In the genomic region with DNA sequence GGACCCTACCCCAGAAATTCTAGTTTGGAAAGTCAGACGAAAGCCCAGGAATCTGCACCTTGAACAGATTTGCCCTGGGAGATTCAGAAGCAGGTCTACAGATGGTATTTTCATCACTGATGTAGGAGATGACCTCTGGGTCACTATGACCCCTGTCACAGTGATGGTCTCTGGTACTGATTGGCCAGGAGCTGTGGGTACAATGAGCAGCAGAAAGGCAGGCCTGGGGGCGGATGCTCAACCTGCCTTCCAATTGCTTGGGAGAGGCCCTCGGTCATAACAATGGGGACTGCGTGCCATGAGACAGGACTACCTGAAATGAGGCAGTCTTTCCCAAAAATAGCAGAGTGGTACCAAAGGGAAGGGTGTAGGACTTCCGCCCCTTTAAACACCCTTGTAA, we compare ENCODE assay signal across 21 cellular contexts.
DNase-seq lines count a peak whose midpoint lies in the region; ATAC-seq and TF ChIP-seq lines count a peak whose summit lies in the region.
"Had no signal": no experiment of that assay in that cellular context is flagged by ENCODE, and none has a peak within 500 bp of the region (broad histone marks: within the 10 kb centered on the region; RNA-seq: fewer than 3 reads in every experiment).

No MANE protein-coding gene starts in this region.

- peak overlapping the region; percentile 68; the same call in 1 of the 2 replicates for H3K14ac ChIP-seq in H9 (ENCODE audit: insufficient read depth, low read length)

- H2AFZ ChIP-seq in H9 (ENCODE audit: low read length) = no peak overlapping the region

- no peaks in the 10 kb centered on the region for H3K27me3 ChIP-seq in H9 (ENCODE audit: insufficient read depth, low read length)
- H3K27me3 ChIP-seq: BLaER1 treated with 17β-estradiol and CSF1 and Interleukin-3, amounts not matched to agents 10 nM and 100 nM had no signal

- H3K27ac Mint-ChIP-seq in H9 = peak overlapping the region in 1 of 3 experiments; percentile 80; a peak in 1 of 7 replicates
- H3K27ac Mint-ChIP-seq in WTC11 = no peak overlapping the region
- H3K27ac Mint-ChIP-seq in glutamatergic neuron (ENCODE audit: unreplicated experiment) = peak overlapping the region; percentile 78
- H3K27ac Mint-ChIP-seq: B cell; CD4-positive, alpha-beta T cell; CD8-positive, alpha-beta T cell had no signal

- no peak overlapping the region for H2BK20ac ChIP-seq in H9 (ENCODE audit: low read depth, low read length, poor library complexity, severe bottlenecking)

- H4K8ac ChIP-seq in H9 (replicated peaks; ENCODE audit: insufficient read length, low read depth, low read length) = no peak overlapping the region

- H3K9ac ChIP-seq in H9 (ENCODE audit: extremely low read depth, insufficient read length, low read length) = no peak overlapping the region
- H3K9ac ChIP-seq: BLaER1 treated with 17β-estradiol and CSF1 and Interleukin-3, amounts not matched to agents 10 nM and 100 nM had no signal

- H3K79me1 ChIP-seq in H9 (ENCODE audit: insufficient read depth, low read depth, low read length, poor library complexity, severe bottlenecking) = no peaks in the 10 kb centered on the region

- H3K27me3 Mint-ChIP-seq in H9 (ENCODE audit: low read depth) (peaks cover 7% of the 10 kb centered on the region), WTC11 (ENCODE audit: low read depth) (no peaks in the 10 kb centered on the region; the same call in 1 of the 2 replicates), glutamatergic neuron (ENCODE audit: unreplicated experiment) (peaks cover 8% of the 10 kb centered on the region)

- no peak overlapping the region for H4K91ac ChIP-seq in H9 (ENCODE audit: insufficient read length, low read depth, low read length)

- POLR2A ChIA-PET in WTC11 (lab: Charles Lee) = no interaction called here

- no peak overlapping the region for H2AK5ac ChIP-seq in H9 (ENCODE audit: insufficient read length, low read length)

- ATAC-seq in WTC11 = peak; percentile 13; the same call in 1 of the 2 replicates
- no peak for ATAC-seq in GM19023 (IDR thresholded peaks at IDR 0.05; ENCODE audit: unreplicated experiment)
- no peak for ATAC-seq in SK-N-SH treated with all-trans-retinoic acid at 6 μM for 48 hours
- ATAC-seq: A549; CD8-positive, alpha-beta T cell; GM12878 had no signal

- CTCF ChIA-PET in WTC11 (lab: Charles Lee) = interaction anchor here (0.5 kb wide), 1 partner anchor 949 kb away, joined by 4 read pairs; no protein-coding TSS in a partner anchor

- H3K79me2 ChIP-seq in H9 (ENCODE audit: insufficient read depth, low read length) = no peaks in the 10 kb centered on the region

- TF ChIP-seq CTCF in H9 (conservative IDR thresholded peaks at IDR 0.05) (no peak), WTC11 (IDR thresholded peaks at IDR 0.05) (no peak), glutamatergic neuron (IDR thresholded peaks at IDR 0.05; ENCODE audit: partially characterized antibody, unreplicated experiment) (no peak)

- H3K9me3 ChIP-seq in H9 (ENCODE audit: control insufficient read depth, low read depth, low read length) = no peaks in the 10 kb centered on the region
- H3K9me3 ChIP-seq: A549; BLaER1 treated with 17β-estradiol and CSF1 and Interleukin-3, amounts not matched to agents 10 nM and 100 nM; Caco-2 had no signal

- H3K4me2 ChIP-seq in H9 (ENCODE audit: insufficient read depth, insufficient read length, low read length) = no peak overlapping the region
- H3K4me2 ChIP-seq: A549; BLaER1 treated with 17β-estradiol and CSF1 and Interleukin-3, amounts not matched to agents 10 nM and 100 nM had no signal

- no peak overlapping the region for H2BK12ac ChIP-seq in H9 (ENCODE audit: insufficient read length, low read depth, low read length)

- H3K36me3 Mint-ChIP-seq in H9 (ENCODE audit: insufficient read depth in 1 of 3, low read depth in 3 of 3) (no peaks in the 10 kb centered on the region), WTC11 (no peaks in the 10 kb centered on the region), glutamatergic neuron (ENCODE audit: unreplicated experiment) (no peaks in the 10 kb centered on the region)
- H3K36me3 Mint-ChIP-seq: CD8-positive, alpha-beta T cell had no signal

- H3K4me1 ChIP-seq in H9 (ENCODE audit: insufficient read depth, low read length) = 0 out of 2 replicates have a peak, but pooled peaks cover 4% of the 10 kb centered on the region
- H3K4me1 ChIP-seq: A549; BLaER1 treated with 17β-estradiol and CSF1 and Interleukin-3, amounts not matched to agents 10 nM and 100 nM; Caco-2 had no signal

- no peak overlapping the region for H2BK5ac ChIP-seq in H9 (ENCODE audit: insufficient read length, low read length)

- H3K4ac ChIP-seq in H9 (ENCODE audit: low read depth, low read length) = no peak overlapping the region

- H2BK120ac ChIP-seq in H9 (ENCODE audit: low read depth, low read length, poor library complexity, severe bottlenecking) = no peak overlapping the region

- H4K5ac ChIP-seq in H9 (ENCODE audit: insufficient read length, low read depth, low read length) = no peak overlapping the region

- H2BK15ac ChIP-seq in H9 (ENCODE audit: low read depth, low read length) = no peak overlapping the region

- H3K56ac ChIP-seq in H9 (ENCODE audit: insufficient read length, low read depth, low read length) = no peak overlapping the region

- H3K18ac ChIP-seq in H9 (ENCODE audit: insufficient read length, low read depth, low read length) = no peak overlapping the region

- no peaks in the 10 kb centered on the region for H4K20me1 ChIP-seq in H9 (ENCODE audit: control insufficient read depth, insufficient read depth, insufficient read length)
- H4K20me1 ChIP-seq: BLaER1 treated with 17β-estradiol and CSF1 and Interleukin-3, amounts not matched to agents 10 nM and 100 nM had no signal

- WGBS in H9 (ENCODE audit: extremely low coverage, insufficient read length, low lambda C conversion rate) = no CpG with 5 or more reads among the region's 5 CpGs

- no peak overlapping the region for H3T11ph ChIP-seq in H9 (ENCODE audit: low read length)

- H3K27ac ChIP-seq in H9 (ENCODE audit: insufficient read length, low read depth, low read length) = no peak overlapping the region
- H3K27ac ChIP-seq: 22Rv1; A549; BLaER1 treated with 17β-estradiol and CSF1 and Interleukin-3, amounts not matched to agents 10 nM and 100 nM; C4-2B had no signal

- H3K4me3 Mint-ChIP-seq in H9 (no peak overlapping the region), WTC11 (no peak overlapping the region), glutamatergic neuron (ENCODE audit: unreplicated experiment) (no peak overlapping the region)
- H3K4me3 Mint-ChIP-seq: B cell; CD4-positive, alpha-beta T cell; CD8-positive, alpha-beta T cell had no signal

- H3K4me1 Mint-ChIP-seq in H9 (peaks cover 13 to 20% of the 10 kb centered on the region in 2 experiments), WTC11 (peaks cover 16% of the 10 kb centered on the region), glutamatergic neuron (ENCODE audit: low read depth, unreplicated experiment) (peaks cover 12% of the 10 kb centered on the region)
- H3K4me1 Mint-ChIP-seq: B cell had no signal

- peaks cover 2% of the 10 kb centered on the region for H3K23me2 ChIP-seq in H9 (ENCODE audit: insufficient read length, low read depth, low read length, poor library complexity, severe bottlenecking)

- no peak overlapping the region for H3K23ac ChIP-seq in H9 (ENCODE audit: insufficient read length, low read depth, low read length)

- peak; percentile 84 for DNase-seq in ELF-1 (ENCODE audit: low read depth, low spot score)
- DNase-seq in H9 = no peak
- no peak for DNase-seq in WTC11 (ENCODE audit: low spot score)
- DNase-seq in glutamatergic neuron = no peak
- no peak for DNase-seq in HPDE6-E6E7 (ENCODE audit: extremely low spot score)
- DNase-seq in iPS-NIHi11 (ENCODE audit: low spot score) = no peak
- DNase-seq: AML-193; Caco-2; Calu3; CD4-positive, alpha-beta T cell; CD8-positive, alpha-beta T cell; DMS79 treated with DMSO at 0.1 percent for 48 hours; GDM1 had no signal

- no peaks in the 10 kb centered on the region for H3K9me3 Mint-ChIP-seq in H9
- H3K9me3 Mint-ChIP-seq in WTC11 = peaks cover 7% of the 10 kb centered on the region; the same call in 1 of the 2 replicates
- peaks cover under 1% of the 10 kb centered on the region for H3K9me3 Mint-ChIP-seq in glutamatergic neuron (ENCODE audit: unreplicated experiment)
- H3K9me3 Mint-ChIP-seq: CD4-positive, alpha-beta T cell; CD8-positive, alpha-beta T cell had no signal

TF ChIP-seq in WTC11, 78 proteins besides CTCF, POLR2A, EP300 and RAD21:
- TF ChIP-seq ZBTB43 (CRISPR knock-in tag; IDR thresholded peaks at IDR 0.05) = no peak

TF ChIP-seq in SK-N-SH treated with all-trans-retinoic acid at 6 μM for 48 hours, 23 proteins besides CTCF, POLR2A, EP300 and RAD21 (continues in another document):
- TF ChIP-seq ZFP3 (CRISPR knock-in tag; IDR thresholded peaks at IDR 0.05) (no peak), OSR1 (CRISPR knock-in tag; IDR thresholded peaks at IDR 0.05) (no peak), ESRRG (CRISPR knock-in tag; IDR thresholded peaks at IDR 0.05) (no peak), ZNF565 (CRISPR knock-in tag; conservative IDR thresholded peaks at IDR 0.05; ENCODE audit: low read depth) (no peak), TOX (CRISPR knock-in tag; IDR thresholded peaks at IDR 0.05; ENCODE audit: borderline replicate concordance) (no peak), SNAI2 (CRISPR knock-in tag; IDR thresholded peaks at IDR 0.05) (no peak)
- TF ChIP-seq, protein P1, sequence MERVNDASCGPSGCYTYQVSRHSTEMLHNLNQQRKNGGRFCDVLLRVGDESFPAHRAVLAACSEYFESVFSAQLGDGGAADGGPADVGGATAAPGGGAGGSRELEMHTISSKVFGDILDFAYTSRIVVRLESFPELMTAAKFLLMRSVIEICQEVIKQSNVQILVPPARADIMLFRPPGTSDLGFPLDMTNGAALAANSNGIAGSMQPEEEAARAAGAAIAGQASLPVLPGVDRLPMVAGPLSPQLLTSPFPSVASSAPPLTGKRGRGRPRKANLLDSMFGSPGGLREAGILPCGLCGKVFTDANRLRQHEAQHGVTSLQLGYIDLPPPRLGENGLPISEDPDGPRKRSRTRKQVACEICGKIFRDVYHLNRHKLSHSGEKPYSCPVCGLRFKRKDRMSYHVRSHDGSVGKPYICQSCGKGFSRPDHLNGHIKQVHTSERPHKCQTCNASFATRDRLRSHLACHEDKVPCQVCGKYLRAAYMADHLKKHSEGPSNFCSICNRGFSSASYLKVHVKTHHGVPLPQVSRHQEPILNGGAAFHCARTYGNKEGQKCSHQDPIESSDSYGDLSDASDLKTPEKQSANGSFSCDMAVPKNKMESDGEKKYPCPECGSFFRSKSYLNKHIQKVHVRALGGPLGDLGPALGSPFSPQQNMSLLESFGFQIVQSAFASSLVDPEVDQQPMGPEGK (CRISPR knock-in tag; IDR thresholded peaks at IDR 0.05; ENCODE audit: borderline replicate concordance) = no peak
